In the genomic region with DNA sequence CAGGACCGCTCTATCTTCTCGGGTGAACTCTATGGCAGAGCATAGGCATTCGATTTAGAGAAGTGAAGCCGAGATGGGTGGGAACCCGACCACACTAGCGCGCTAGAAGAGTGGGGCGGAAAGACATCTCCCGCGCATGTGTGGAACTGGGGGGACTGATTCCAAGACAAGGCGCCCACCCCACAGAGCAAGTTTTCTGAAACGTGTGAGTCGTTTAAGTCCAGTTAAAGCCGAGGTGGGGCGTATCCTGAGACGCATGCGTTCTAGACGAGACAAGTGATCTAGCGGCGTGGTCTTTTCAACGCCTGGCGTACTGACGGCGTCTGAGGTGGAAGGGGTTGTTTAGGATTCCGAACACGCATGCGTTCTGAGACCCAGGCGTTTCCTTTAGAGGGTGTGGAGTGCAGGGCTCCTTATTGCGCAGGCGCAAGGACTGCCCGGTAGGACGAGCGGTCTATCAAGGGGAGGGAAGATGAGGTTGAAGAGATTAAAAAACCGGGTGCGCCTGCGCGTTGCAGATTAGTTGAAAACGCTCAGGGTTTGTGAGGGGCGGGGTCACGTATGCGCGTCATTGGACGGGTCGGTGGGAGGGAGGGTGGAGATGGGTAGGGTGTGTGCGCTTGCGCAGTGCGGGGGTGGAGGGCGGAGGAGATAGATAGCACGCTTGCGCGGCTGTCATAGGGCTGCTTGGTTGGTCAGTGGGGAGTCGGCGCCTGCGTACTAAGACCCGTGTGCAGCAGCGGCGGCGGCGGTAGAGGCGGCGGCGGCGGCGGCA, we compare ENCODE assay signal across 8 cellular contexts. TPM values are rescaled to one million over a fixed set of nuclear protein-coding genes. Genes with fewer than 3 reads are reported as not detected.
DNase-seq lines count a peak whose midpoint lies in the region; ATAC-seq, FAIRE-seq and TF ChIP-seq lines count a peak whose summit lies in the region.

EIF5A (plus strand) TSS at position 718 of the 775 bp plus-strand sequence. CDS start 2,008 bp downstream, outside the sequence.

- peak; percentile 88 for FAIRE-seq in H54 (lab: Jason Lieb, UNC)

- TF ChIP-seq POLR2A in H54 (IDR thresholded peaks at IDR 0.05; ENCODE audit: low read depth, low read length), result peak; percentile 55

- H3K9me3 Mint-ChIP-seq in natural killer cell treated with Interleukin-12 subunit alpha and Interleukin-12 subunit beta and Interleukin-15 and Interleukin-18, amount 100 ng/mL, for 72 hours, result no peaks in the 10 kb centered on the region

- H3K27me3 Mint-ChIP-seq in natural killer cell treated with Interleukin-12 subunit alpha and Interleukin-12 subunit beta and Interleukin-15 and Interleukin-18, amount 100 ng/mL, for 72 hours, result no peaks in the 10 kb centered on the region

- DNase-seq in EL (peak; percentile 100), H54 (ENCODE audit: insufficient read length, low spot score) (peak; percentile 99), M059J (ENCODE audit: low read depth) (peak; percentile 100), SHP77 (lab: John Stamatoyannopoulos, UW) (peak; percentile 100), fibroblast of peridontal ligament (ENCODE audit: extremely low read depth) (peak; percentile 100)
- DNase-seq in activated effector memory CD4-positive, alpha-beta T cell treated with Interleukin-2 at 50 U/mL for 16 hours, result peak; percentile 100
- DNase-seq in natural killer cell treated with Interleukin-12 subunit alpha and Interleukin-12 subunit beta and Interleukin-15 and Interleukin-18, amount 100 ng/mL, for 72 hours (ENCODE audit: low spot score), result peak; percentile 100
- DNase-seq in stimulated activated naive CD8-positive, alpha-beta T cell treated with anti-CD3 and anti-CD28 coated beads, Interleukin-15, Interleukin-2, amounts not matched to agents 100 U/mL and 50 U/mL, for 24 hours, result peak; percentile 100

- ATAC-seq in natural killer cell treated with Interleukin-12 subunit alpha and Interleukin-12 subunit beta and Interleukin-15 and Interleukin-18, amount 100 ng/mL, for 72 hours, result peak; percentile 89 to 91
- peak; percentile 84 for ATAC-seq in stimulated activated naive CD8-positive, alpha-beta T cell treated with anti-CD3 and anti-CD28 coated beads, Interleukin-15, Interleukin-2, amounts not matched to agents 100 U/mL and 50 U/mL, for 24 hours

- H3K4me3 Mint-ChIP-seq in natural killer cell treated with Interleukin-12 subunit alpha and Interleukin-12 subunit beta and Interleukin-15 and Interleukin-18, amount 100 ng/mL, for 72 hours, result peak within 1 kb of the TSS; percentile 87

- peaks cover 31% of the 10 kb centered on the region for H3K36me3 Mint-ChIP-seq in natural killer cell treated with Interleukin-12 subunit alpha and Interleukin-12 subunit beta and Interleukin-15 and Interleukin-18, amount 100 ng/mL, for 72 hours

- H3K27ac Mint-ChIP-seq in natural killer cell treated with Interleukin-12 subunit alpha and Interleukin-12 subunit beta and Interleukin-15 and Interleukin-18, amount 100 ng/mL, for 72 hours, result peak within 1 kb of the TSS; percentile 97

- peaks cover 42 to 43% of the 10 kb centered on the region in 2 donors for H3K4me1 Mint-ChIP-seq in natural killer cell treated with Interleukin-12 subunit alpha and Interleukin-12 subunit beta and Interleukin-15 and Interleukin-18, amount 100 ng/mL, for 72 hours (ENCODE audit: low read depth in 2 of 2)

RNA-seq across cellular contexts. Expression of gene EIF5A, which starts in this region (rescaled TPM):
- total RNA-seq in M059J (2014; rRNA removed; shearing (Covaris generic)), result 428 and 432 TPM in 2 replicates
- 1,000 to 10,000 TPM in 1 of 2 donors, 100 to 1,000 TPM in 1; 953 to 1,345 TPM for total RNA-seq in natural killer cell treated with Interleukin-12 subunit alpha and Interleukin-12 subunit beta and Interleukin-15 and Interleukin-18, amount 100 ng/mL, for 72 hours

Comparison
In these comparisons a context has a peak if more than half of its experiments do, and no peak if none do; other contexts are left out.
1. Peak in every context shown above with its lines: DNase-seq and ATAC-seq.